ENCODE assay signal across 8 cellular contexts in genomic region chr11:73761403-73761945, GRCh38. TPM values are rescaled to one million over a fixed set of nuclear protein-coding genes. Genes with fewer than 3 reads are reported as not detected.
DNase-seq lines count a peak whose midpoint lies in the region; ATAC-seq and TF ChIP-seq lines count a peak whose summit lies in the region.

No MANE protein-coding gene starts in this region.

- H3K27me3 ChIP-seq in SU-DHL-6 (ENCODE audit: low read length) (no peaks in the 10 kb centered on the region), gastroesophageal sphincter (peaks cover 7% of the 10 kb centered on the region), skeletal muscle satellite cell (ENCODE audit: control insufficient read depth, insufficient read depth, low read length) (peaks cover 8% of the 10 kb centered on the region)

- H3K27ac ChIP-seq in SU-DHL-6 (ENCODE audit: low read depth, low read length) = no peak overlapping the region
- H3K27ac ChIP-seq in gastroesophageal sphincter = peak overlapping the region; percentile 67 to 100 (median 99)

- H3K4me1 ChIP-seq in gastroesophageal sphincter = peaks cover 0 to 33% (median 5%) of the 10 kb centered on the region in 3 donors
- H3K4me1 ChIP-seq in skeletal muscle satellite cell (ENCODE audit: control insufficient read depth, insufficient read depth, low read length) = peaks cover 17% of the 10 kb centered on the region

- peaks cover 14% of the 10 kb centered on the region; the same call in 1 of the 2 replicates for H4K20me1 ChIP-seq in SU-DHL-6 (ENCODE audit: low read depth, low read length)

- H3K9me2 ChIP-seq in SU-DHL-6 (replicated peaks; ENCODE audit: insufficient read depth, low read length) = no peaks in the 10 kb centered on the region

- TF ChIP-seq EP300 in gastroesophageal sphincter (IDR thresholded peaks at IDR 0.05) = no peak

- peaks cover 28% of the 10 kb centered on the region for H3F3A ChIP-seq in SU-DHL-6 (ENCODE audit: insufficient read depth)

- no peak for TF ChIP-seq POLR2A in gastroesophageal sphincter (IDR thresholded peaks at IDR 0.05)

- H3K4me2 ChIP-seq in SU-DHL-6 (ENCODE audit: low read depth, low read length, poor library complexity, severe bottlenecking) (peak overlapping the region; percentile 89), skeletal muscle satellite cell (ENCODE audit: low read length) (peak overlapping the region; percentile 77)

- TF ChIP-seq CTCF in SU-DHL-6 (IDR thresholded peaks at IDR 0.05; ENCODE audit: insufficient read depth, low read length, poor library complexity, severe bottlenecking) (no peak), gastroesophageal sphincter (IDR thresholded peaks at IDR 0.05) (no peak)

- H3K79me2 ChIP-seq in SU-DHL-6 (ENCODE audit: insufficient read depth, low read length) = peaks cover 41% of the 10 kb centered on the region

- H3K36me3 ChIP-seq in SU-DHL-6 (ENCODE audit: low read length) (no peaks in the 10 kb centered on the region), gastroesophageal sphincter (no peaks in the 10 kb centered on the region), skeletal muscle satellite cell (ENCODE audit: insufficient read depth, low read length) (peaks cover 3% of the 10 kb centered on the region)

- peak overlapping the region; percentile 88 for H2AFZ ChIP-seq in SU-DHL-6 (ENCODE audit: low read depth, low read length, severe bottlenecking)

- peak; percentile 4 for DNase-seq in activated naive CD4-positive, alpha-beta T cell treated with Interleukin-2 at 50 U/mL for 16 hours
- no peak for DNase-seq in activated naive CD4-positive, alpha-beta T cell treated with anti-CD3 and anti-CD28 coated beads, Interleukin-2, amount 50 U/mL, for 16 hours
- no peak for DNase-seq in glomerular visceral epithelial cell (ENCODE audit: extremely low spot score)
- DNase-seq in foreskin melanocyte = no peak

- 10 to 23% methylated on average over 2 to 4 of the region's 16 CpGs for WGBS in gastroesophageal sphincter (ENCODE audit: low coverage in 1 of 2), 2 donors

- H3K9me3 ChIP-seq in SU-DHL-6 (ENCODE audit: insufficient read depth, low read length) (no peaks in the 10 kb centered on the region), gastroesophageal sphincter (no peaks in the 10 kb centered on the region), skeletal muscle satellite cell (replicated peaks; ENCODE audit: low read length) (no peaks in the 10 kb centered on the region)

- H3K4me3 ChIP-seq in SU-DHL-6 (ENCODE audit: insufficient read depth, low read length, poor library complexity, severe bottlenecking) (peak overlapping the region; percentile 42), gastroesophageal sphincter (peak overlapping the region; percentile 28 to 76), skeletal muscle satellite cell (ENCODE audit: low read length) (peak overlapping the region; percentile 60)

- H3K9ac ChIP-seq in SU-DHL-6 (ENCODE audit: low read length) = peak overlapping the region; percentile 83
- H3K9ac ChIP-seq in skeletal muscle satellite cell (ENCODE audit: low read depth, low read length) = peak overlapping the region; percentile 54

- ATAC-seq in gastroesophageal sphincter = peak; percentile 17
- no peak for ATAC-seq in HG02798 (IDR thresholded peaks at IDR 0.05; ENCODE audit: poor library complexity, unreplicated experiment)

RNA-seq across cellular contexts. Expression of gene RAB6A, which starts 0.6 kb away (rescaled TPM):
- total RNA-seq in gastroesophageal sphincter = 100 to 1,000 TPM; 134 to 168 (median 149) TPM
- total RNA-seq in skeletal muscle satellite cell (2012; rRNA removed) = 91.5 and 108 TPM in 2 replicates

RNA-seq across cellular contexts. Expression of gene MRPL48, which starts 26.2 kb away (rescaled TPM):
- total RNA-seq in gastroesophageal sphincter = 10 to 100 TPM in 3 of 4 donors, 1 to 10 TPM in 1; 8.8 to 46.2 (median 22.2) TPM
- 14.4 and 15.9 TPM in 2 replicates for total RNA-seq in skeletal muscle satellite cell (2012; rRNA removed)
